In genomic region chr15:61889706-61890105, GRCh38 we compare ENCODE assay signal across 28 cellular contexts.
DNase-seq lines count a peak whose midpoint lies in the region; ATAC-seq and TF ChIP-seq lines count a peak whose summit lies in the region.
"Had no signal": no experiment of that assay in that cellular context is flagged by ENCODE, and none has a peak within 500 bp of the region (broad histone marks: within the 10 kb centered on the region; RNA-seq: fewer than 3 reads in every experiment).

No MANE protein-coding gene starts in this region.

- peaks cover 70% of the 10 kb centered on the region for H3K36me3 Mint-ChIP-seq in activated CD8-positive, alpha-beta memory T cell treated with anti-CD3 and anti-CD28 coated beads, Interleukin-2, amount 10 ng/mL, durations not matched to agents 7 days and 5 days
- H3K36me3 Mint-ChIP-seq in T-helper 1 cell treated with Interleukin-12 subunit alpha and Interleukin-12 subunit beta and Interleukin-4 antibody, amounts not matched to agents 30 μg/mL and 1 μg/mL, for 36 hours (ENCODE audit: low read depth) = peaks cover 49% of the 10 kb centered on the region
- H3K36me3 Mint-ChIP-seq in stimulated activated effector memory CD8-positive, alpha-beta T cell treated with anti-CD3 and anti-CD28 coated beads, Interleukin-12 subunit alpha, Interleukin-12 subunit beta, amount 100 ng/mL, for 72 hours = peaks cover 76% of the 10 kb centered on the region

- H3K79me2 ChIP-seq in mammary epithelial cell (ENCODE audit: insufficient read depth, low read length) = peaks cover 2% of the 10 kb centered on the region

- BruUV-seq in mammary epithelial cell (replicated peaks; lab: Mats Ljungman, UMichigan) = no TSS peak

- TF ChIP-seq CTCF in mammary epithelial cell (conservative IDR thresholded peaks at IDR 0.05 in 1 of 2, IDR thresholded peaks at IDR 0.05 in 1 of 2; ENCODE audit: extremely low read depth in 1 of 2, insufficient read depth in 1 of 2, low read depth in 1 of 2, low read length in 2 of 2) (no peak), upper lobe of right lung (IDR thresholded peaks at IDR 0.05) (no peak)

- H3K27ac ChIP-seq in mammary epithelial cell (ENCODE audit: insufficient read depth, low read depth, low read length) = no peak overlapping the region
- no peak overlapping the region for H3K27ac ChIP-seq in upper lobe of right lung
- H3K27ac ChIP-seq in right cardiac atrium (ENCODE audit: low read length) = no peak overlapping the region
- H3K27ac ChIP-seq: ascending aorta, SK-N-MC had no signal

- intact Hi-C loops in mammary epithelial cell (cut with micrococcal nuclease) (no loop called here), upper lobe of right lung (cut with DNase I) (no loop called here), right cardiac atrium (cut with DNase I) (no loop called here), head of caudate nucleus (cut with DNase I) (loop anchor here (10.0 kb wide), 1 partner anchor 175 kb away; the partner anchor contains the start of genes C2CD4A and VPS13C)

- peak overlapping the region; percentile 4 for H3K4me3 Mint-ChIP-seq in activated CD8-positive, alpha-beta memory T cell treated with anti-CD3 and anti-CD28 coated beads, Interleukin-2, amount 10 ng/mL, durations not matched to agents 7 days and 5 days
- peak overlapping the region; percentile 18 for H3K4me3 Mint-ChIP-seq in T-helper 1 cell treated with Interleukin-12 subunit alpha and Interleukin-12 subunit beta and Interleukin-4 antibody, amounts not matched to agents 30 μg/mL and 1 μg/mL, for 36 hours
- H3K4me3 Mint-ChIP-seq in stimulated activated effector memory CD8-positive, alpha-beta T cell treated with anti-CD3 and anti-CD28 coated beads, Interleukin-12 subunit alpha, Interleukin-12 subunit beta, amount 100 ng/mL, for 72 hours = peak overlapping the region; percentile 1
- H3K4me3 Mint-ChIP-seq: CD8-positive, alpha-beta memory T cell; central memory CD8-positive, alpha-beta T cell; naive B cell had no signal

- H3K9me3 ChIP-seq in mammary epithelial cell (replicated peaks; ENCODE audit: insufficient read depth, low read length) = no peaks in the 10 kb centered on the region
- H3K9me3 ChIP-seq in upper lobe of right lung = peaks cover 7% of the 10 kb centered on the region
- H3K9me3 ChIP-seq in right cardiac atrium (ENCODE audit: control insufficient read depth, low read length) = no peaks in the 10 kb centered on the region

- H3K36me3 ChIP-seq in mammary epithelial cell (ENCODE audit: insufficient read depth, low read length) = peaks cover 7% of the 10 kb centered on the region
- peaks cover 31% of the 10 kb centered on the region for H3K36me3 ChIP-seq in upper lobe of right lung

- H4K20me1 ChIP-seq in mammary epithelial cell (ENCODE audit: insufficient read depth, low read length) = no peaks in the 10 kb centered on the region

- H3K27me3 Mint-ChIP-seq in activated CD8-positive, alpha-beta memory T cell treated with anti-CD3 and anti-CD28 coated beads, Interleukin-2, amount 10 ng/mL, durations not matched to agents 7 days and 5 days = no peaks in the 10 kb centered on the region
- H3K27me3 Mint-ChIP-seq in T-helper 1 cell treated with Interleukin-12 subunit alpha and Interleukin-12 subunit beta and Interleukin-4 antibody, amounts not matched to agents 30 μg/mL and 1 μg/mL, for 36 hours (ENCODE audit: low read depth) = no peaks in the 10 kb centered on the region
- H3K27me3 Mint-ChIP-seq: CD8-positive, alpha-beta memory T cell; central memory CD8-positive, alpha-beta T cell; naive B cell had no signal

- 10% methylated on average over 3 of the region's 3 CpGs for WGBS in mammary epithelial cell (ENCODE audit: low coverage, missing lambda C conversion rate)
- 85% methylated on average over 3 of the region's 3 CpGs for WGBS in right cardiac atrium

- peak overlapping the region; percentile 70 for H3K27ac Mint-ChIP-seq in activated CD8-positive, alpha-beta memory T cell treated with anti-CD3 and anti-CD28 coated beads, Interleukin-2, amount 10 ng/mL, durations not matched to agents 7 days and 5 days
- H3K27ac Mint-ChIP-seq in T-helper 1 cell treated with Interleukin-12 subunit alpha and Interleukin-12 subunit beta and Interleukin-4 antibody, amounts not matched to agents 30 μg/mL and 1 μg/mL, for 36 hours = peak overlapping the region; percentile 79
- H3K27ac Mint-ChIP-seq in stimulated activated effector memory CD8-positive, alpha-beta T cell treated with anti-CD3 and anti-CD28 coated beads, Interleukin-12 subunit alpha, Interleukin-12 subunit beta, amount 100 ng/mL, for 72 hours = peak overlapping the region; percentile 51
- H3K27ac Mint-ChIP-seq: naive B cell had no signal

- ATAC-seq in activated CD8-positive, alpha-beta memory T cell treated with anti-CD3 and anti-CD28 coated beads, Interleukin-2, amount 10 ng/mL, durations not matched to agents 7 days and 5 days = peak; percentile 84
- ATAC-seq in stimulated activated effector memory CD8-positive, alpha-beta T cell treated with anti-CD3 and anti-CD28 coated beads, Interleukin-12 subunit alpha, Interleukin-12 subunit beta, amount 100 ng/mL, for 72 hours = peak; percentile 93
- no peak for ATAC-seq in upper lobe of right lung
- no peak for ATAC-seq in right cardiac atrium
- ATAC-seq: K562, left colon, Panc1 had no signal

- DNase-seq in activated CD8-positive, alpha-beta memory T cell treated with anti-CD3 and anti-CD28 coated beads, Interleukin-2, amount 10 ng/mL, durations not matched to agents 7 days and 5 days = peak; percentile 45
- no peak for DNase-seq in activated CD8-positive, alpha-beta memory T cell treated with anti-CD3 and anti-CD28 coated beads, Interleukin-2, amount 50 U/mL, for 4 hours
- DNase-seq in mammary epithelial cell (peak; percentile 71), upper lobe of right lung (no peak), right cardiac atrium (no peak), head of caudate nucleus (no peak)
- no peak for DNase-seq in stimulated activated effector memory CD8-positive, alpha-beta T cell treated with anti-CD3 and anti-CD28 coated beads, Interleukin-12 subunit alpha, Interleukin-12 subunit beta, amount 100 ng/mL, for 72 hours (ENCODE audit: low spot score in 2 of 2)
- DNase-seq: activated naive CD4-positive, alpha-beta T cell treated with anti-CD3 and anti-CD28 coated beads, Interleukin-2, amount 50 U/mL, for 16 hours; AML-193; CD8-positive, alpha-beta memory T cell; DMS53; GOT3; left colon; mesenchymal stem cell; naive B cell; NCI-H1417 treated with DMSO at 0.1 percent for 48 hours; NCI-H2171; NCI-H524; occipital lobe; small intestine; stimulated activated CD4-positive, alpha-beta T cell treated with anti-CD3 and anti-CD28 coated beads, Interleukin-1b, Interleukin-23, amount 100 ng/mL, for 48 hours; substantia nigra had no signal

- H3K4me2 ChIP-seq in mammary epithelial cell (ENCODE audit: insufficient read depth, low read depth, low read length) = no peak overlapping the region

- H3K4me3 ChIP-seq in mammary epithelial cell (replicated peaks in 1 of 3; ENCODE audit: insufficient read depth in 1 of 3, low read depth in 2 of 3, low read length in 3 of 3) = no peak overlapping the region
- no peak overlapping the region for H3K4me3 ChIP-seq in upper lobe of right lung
- H3K4me3 ChIP-seq in right cardiac atrium (ENCODE audit: low read length) = no peak overlapping the region
- H3K4me3 ChIP-seq: ascending aorta, K562, SK-N-MC had no signal

- no peak overlapping the region for H3K9ac ChIP-seq in mammary epithelial cell (ENCODE audit: insufficient read depth, low read length)

- CTCF ChIA-PET in activated CD8-positive, alpha-beta memory T cell treated with anti-CD3 and anti-CD28 coated beads, Interleukin-2, amount 10 ng/mL, durations not matched to agents 7 days and 5 days (lab: Charles Lee) = no interaction called here
- CTCF ChIA-PET in mammary epithelial cell (lab: Charles Lee; ENCODE audit: low non-redundant PET) = no interaction called here

- in situ Hi-C loops in mammary epithelial cell (cut with MboI; ENCODE audit: low sequenced_read_pairs in 2 of 2) = no loop called here

- peaks cover 14% of the 10 kb centered on the region for H3K9me3 Mint-ChIP-seq in activated CD8-positive, alpha-beta memory T cell treated with anti-CD3 and anti-CD28 coated beads, Interleukin-2, amount 10 ng/mL, durations not matched to agents 7 days and 5 days (ENCODE audit: low read depth)
- peaks cover 25% of the 10 kb centered on the region for H3K9me3 Mint-ChIP-seq in T-helper 1 cell treated with Interleukin-12 subunit alpha and Interleukin-12 subunit beta and Interleukin-4 antibody, amounts not matched to agents 30 μg/mL and 1 μg/mL, for 36 hours
- H3K9me3 Mint-ChIP-seq in stimulated activated effector memory CD8-positive, alpha-beta T cell treated with anti-CD3 and anti-CD28 coated beads, Interleukin-12 subunit alpha, Interleukin-12 subunit beta, amount 100 ng/mL, for 72 hours = peaks cover 15% of the 10 kb centered on the region

- no peaks in the 10 kb centered on the region for H3K27me3 ChIP-seq in mammary epithelial cell (ENCODE audit: insufficient read depth, low read length)
- H3K27me3 ChIP-seq in upper lobe of right lung = no peaks in the 10 kb centered on the region
- H3K27me3 ChIP-seq in right cardiac atrium (ENCODE audit: control insufficient read depth, insufficient read depth) = no peaks in the 10 kb centered on the region
- H3K27me3 ChIP-seq: ascending aorta had no signal

- H3K4me1 ChIP-seq in mammary epithelial cell (ENCODE audit: insufficient read depth, low read length) = peaks cover 7% of the 10 kb centered on the region
- no peaks in the 10 kb centered on the region for H3K4me1 ChIP-seq in upper lobe of right lung
- peaks cover 2% of the 10 kb centered on the region for H3K4me1 ChIP-seq in right cardiac atrium (ENCODE audit: control insufficient read depth, insufficient read depth, low read length)
- H3K4me1 ChIP-seq: ascending aorta had no signal

- dilution Hi-C loops in mammary epithelial cell (cut with HindIII; ENCODE audit: low sequenced_read_pairs) = no loop called here

- H3K4me1 Mint-ChIP-seq in activated CD8-positive, alpha-beta memory T cell treated with anti-CD3 and anti-CD28 coated beads, Interleukin-2, amount 10 ng/mL, durations not matched to agents 7 days and 5 days = peaks cover 25% of the 10 kb centered on the region
- H3K4me1 Mint-ChIP-seq in T-helper 1 cell treated with Interleukin-12 subunit alpha and Interleukin-12 subunit beta and Interleukin-4 antibody, amounts not matched to agents 30 μg/mL and 1 μg/mL, for 36 hours (ENCODE audit: low read depth) = peaks cover 15% of the 10 kb centered on the region
- H3K4me1 Mint-ChIP-seq in stimulated activated effector memory CD8-positive, alpha-beta T cell treated with anti-CD3 and anti-CD28 coated beads, Interleukin-12 subunit alpha, Interleukin-12 subunit beta, amount 100 ng/mL, for 72 hours = peaks cover 8% of the 10 kb centered on the region

- H2AFZ ChIP-seq in mammary epithelial cell (ENCODE audit: low read depth, low read length) = no peak overlapping the region

Comparison
In these comparisons a context has a peak if more than half of its experiments do, and no peak if none do; other contexts are left out.
1. DNase-seq: peak in activated CD8-positive, alpha-beta memory T cell treated with anti-CD3 and anti-CD28 coated beads, Interleukin-2, amount 10 ng/mL, durations not matched to agents 7 days and 5 days (single experiment) and mammary epithelial cell (single experiment); none in activated CD8-positive, alpha-beta memory T cell treated with anti-CD3 and anti-CD28 coated beads, Interleukin-2, amount 50 U/mL, for 4 hours (single experiment), stimulated activated effector memory CD8-positive, alpha-beta T cell treated with anti-CD3 and anti-CD28 coated beads, Interleukin-12 subunit alpha, Interleukin-12 subunit beta, amount 100 ng/mL, for 72 hours (0 of 2), upper lobe of right lung (single experiment), right cardiac atrium (0 of 3) and head of caudate nucleus (0 of 42).
2. ATAC-seq: peak in activated CD8-positive, alpha-beta memory T cell treated with anti-CD3 and anti-CD28 coated beads, Interleukin-2, amount 10 ng/mL, durations not matched to agents 7 days and 5 days (single experiment) and stimulated activated effector memory CD8-positive, alpha-beta T cell treated with anti-CD3 and anti-CD28 coated beads, Interleukin-12 subunit alpha, Interleukin-12 subunit beta, amount 100 ng/mL, for 72 hours (single experiment); none in upper lobe of right lung (single experiment) and right cardiac atrium (0 of 2).
3. Peak in every context shown above with its lines, with median percentiles within 50 percentile points of each other: H3K27ac Mint-ChIP-seq and H3K4me3 Mint-ChIP-seq.